1 cellular context compared by ENCODE assay signal in the genomic region with DNA sequence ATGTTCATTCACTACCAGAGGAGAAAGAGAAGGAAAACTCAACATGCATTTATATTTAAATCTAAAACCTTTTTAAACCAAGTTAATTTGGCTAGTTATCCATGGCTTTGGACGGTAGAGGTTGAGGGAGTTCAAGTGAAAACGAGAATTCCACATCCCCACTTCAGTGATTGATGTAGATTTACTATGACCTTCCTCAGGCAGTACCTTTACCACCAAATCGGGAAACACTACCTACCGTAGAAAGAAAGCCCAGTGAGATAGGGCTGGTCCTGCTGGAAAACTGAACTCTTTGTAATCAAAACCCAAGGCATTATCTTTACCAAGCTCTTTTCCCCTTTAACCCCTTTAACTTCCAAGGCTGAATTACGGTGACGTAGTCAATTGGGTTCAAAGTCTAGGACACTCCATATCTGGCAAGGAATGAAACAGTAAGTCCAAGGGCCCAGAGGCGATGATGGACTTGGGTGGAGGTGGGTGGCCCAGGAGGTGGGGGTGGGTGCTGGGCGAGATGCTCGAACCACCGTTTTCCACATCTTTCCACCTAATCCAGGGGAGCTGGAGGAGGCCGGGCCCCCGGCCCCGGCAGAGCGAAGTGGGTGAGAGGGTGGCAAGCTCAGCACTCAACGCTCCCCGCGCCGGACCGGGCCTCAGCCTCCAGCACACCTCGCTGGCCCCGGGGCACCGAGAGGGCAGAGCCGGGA.
TF ChIP-seq lines count a peak whose summit lies in the region.

No MANE protein-coding gene starts in this region.

TF ChIP-seq in HepG2, 621 proteins besides CTCF, POLR2A, EP300 and RAD21 (continued from another document):
- no peak for TF ChIP-seq MED13 (CRISPR knock-in tag; IDR thresholded peaks at IDR 0.05)
- peak; percentile 73; the same call in 1 of the 2 replicates for TF ChIP-seq ZNF850 (CRISPR knock-in tag; conservative IDR thresholded peaks at IDR 0.05)
- peak; percentile 95 for TF ChIP-seq HNF4G (IDR thresholded peaks at IDR 0.05; ENCODE audit: borderline replicate concordance, low read depth, low read length)
- peak; percentile 23; the same call in 1 of the 2 replicates for TF ChIP-seq HNF4G (CRISPR knock-in tag; IDR thresholded peaks at IDR 0.05; ENCODE audit: borderline replicate concordance, low read depth)
- TF ChIP-seq, protein P1, sequence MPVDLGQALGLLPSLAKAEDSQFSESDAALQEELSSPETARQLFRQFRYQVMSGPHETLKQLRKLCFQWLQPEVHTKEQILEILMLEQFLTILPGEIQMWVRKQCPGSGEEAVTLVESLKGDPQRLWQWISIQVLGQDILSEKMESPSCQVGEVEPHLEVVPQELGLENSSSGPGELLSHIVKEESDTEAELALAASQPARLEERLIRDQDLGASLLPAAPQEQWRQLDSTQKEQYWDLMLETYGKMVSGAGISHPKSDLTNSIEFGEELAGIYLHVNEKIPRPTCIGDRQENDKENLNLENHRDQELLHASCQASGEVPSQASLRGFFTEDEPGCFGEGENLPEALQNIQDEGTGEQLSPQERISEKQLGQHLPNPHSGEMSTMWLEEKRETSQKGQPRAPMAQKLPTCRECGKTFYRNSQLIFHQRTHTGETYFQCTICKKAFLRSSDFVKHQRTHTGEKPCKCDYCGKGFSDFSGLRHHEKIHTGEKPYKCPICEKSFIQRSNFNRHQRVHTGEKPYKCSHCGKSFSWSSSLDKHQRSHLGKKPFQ (CRISPR knock-in tag; IDR thresholded peaks at IDR 0.05; ENCODE audit: insufficient replicate concordance), result peak; percentile 28
- no peak for TF ChIP-seq ARNT2 (CRISPR knock-in tag; IDR thresholded peaks at IDR 0.05; ENCODE audit: low read depth)
- TF ChIP-seq, protein P2, sequence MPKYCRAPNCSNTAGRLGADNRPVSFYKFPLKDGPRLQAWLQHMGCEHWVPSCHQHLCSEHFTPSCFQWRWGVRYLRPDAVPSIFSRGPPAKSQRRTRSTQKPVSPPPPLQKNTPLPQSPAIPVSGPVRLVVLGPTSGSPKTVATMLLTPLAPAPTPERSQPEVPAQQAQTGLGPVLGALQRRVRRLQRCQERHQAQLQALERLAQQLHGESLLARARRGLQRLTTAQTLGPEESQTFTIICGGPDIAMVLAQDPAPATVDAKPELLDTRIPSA (CRISPR knock-in tag; IDR thresholded peaks at IDR 0.05; ENCODE audit: borderline replicate concordance), result peak; percentile 19
- TF ChIP-seq, protein P3, sequence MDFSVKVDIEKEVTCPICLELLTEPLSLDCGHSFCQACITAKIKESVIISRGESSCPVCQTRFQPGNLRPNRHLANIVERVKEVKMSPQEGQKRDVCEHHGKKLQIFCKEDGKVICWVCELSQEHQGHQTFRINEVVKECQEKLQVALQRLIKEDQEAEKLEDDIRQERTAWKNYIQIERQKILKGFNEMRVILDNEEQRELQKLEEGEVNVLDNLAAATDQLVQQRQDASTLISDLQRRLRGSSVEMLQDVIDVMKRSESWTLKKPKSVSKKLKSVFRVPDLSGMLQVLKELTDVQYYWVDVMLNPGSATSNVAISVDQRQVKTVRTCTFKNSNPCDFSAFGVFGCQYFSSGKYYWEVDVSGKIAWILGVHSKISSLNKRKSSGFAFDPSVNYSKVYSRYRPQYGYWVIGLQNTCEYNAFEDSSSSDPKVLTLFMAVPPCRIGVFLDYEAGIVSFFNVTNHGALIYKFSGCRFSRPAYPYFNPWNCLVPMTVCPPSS (IDR thresholded peaks at IDR 0.05), result no peak
- TF ChIP-seq SNAI1 (CRISPR knock-in tag; IDR thresholded peaks at IDR 0.05; ENCODE audit: borderline replicate concordance), result no peak
- peak; percentile 89 for TF ChIP-seq RBM22 (optimal IDR thresholded peaks at IDR 0.05; ENCODE audit: low read length)
- TF ChIP-seq ZNF382 (CRISPR knock-in tag; IDR thresholded peaks at IDR 0.05; ENCODE audit: borderline replicate concordance), result no peak
- TF ChIP-seq, protein P4, sequence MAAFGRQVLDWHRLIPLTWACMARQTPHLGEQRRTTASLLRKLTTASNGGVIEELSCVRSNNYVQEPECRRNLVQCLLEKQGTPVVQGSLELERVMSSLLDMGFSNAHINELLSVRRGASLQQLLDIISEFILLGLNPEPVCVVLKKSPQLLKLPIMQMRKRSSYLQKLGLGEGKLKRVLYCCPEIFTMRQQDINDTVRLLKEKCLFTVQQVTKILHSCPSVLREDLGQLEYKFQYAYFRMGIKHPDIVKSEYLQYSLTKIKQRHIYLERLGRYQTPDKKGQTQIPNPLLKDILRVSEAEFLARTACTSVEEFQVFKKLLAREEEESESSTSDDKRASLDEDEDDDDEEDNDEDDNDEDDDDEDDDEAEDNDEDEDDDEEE (CRISPR knock-in tag; IDR thresholded peaks at IDR 0.05), result no peak
- no peak for TF ChIP-seq PHF20 (CRISPR knock-in tag; IDR thresholded peaks at IDR 0.05)
- TF ChIP-seq, protein P5, sequence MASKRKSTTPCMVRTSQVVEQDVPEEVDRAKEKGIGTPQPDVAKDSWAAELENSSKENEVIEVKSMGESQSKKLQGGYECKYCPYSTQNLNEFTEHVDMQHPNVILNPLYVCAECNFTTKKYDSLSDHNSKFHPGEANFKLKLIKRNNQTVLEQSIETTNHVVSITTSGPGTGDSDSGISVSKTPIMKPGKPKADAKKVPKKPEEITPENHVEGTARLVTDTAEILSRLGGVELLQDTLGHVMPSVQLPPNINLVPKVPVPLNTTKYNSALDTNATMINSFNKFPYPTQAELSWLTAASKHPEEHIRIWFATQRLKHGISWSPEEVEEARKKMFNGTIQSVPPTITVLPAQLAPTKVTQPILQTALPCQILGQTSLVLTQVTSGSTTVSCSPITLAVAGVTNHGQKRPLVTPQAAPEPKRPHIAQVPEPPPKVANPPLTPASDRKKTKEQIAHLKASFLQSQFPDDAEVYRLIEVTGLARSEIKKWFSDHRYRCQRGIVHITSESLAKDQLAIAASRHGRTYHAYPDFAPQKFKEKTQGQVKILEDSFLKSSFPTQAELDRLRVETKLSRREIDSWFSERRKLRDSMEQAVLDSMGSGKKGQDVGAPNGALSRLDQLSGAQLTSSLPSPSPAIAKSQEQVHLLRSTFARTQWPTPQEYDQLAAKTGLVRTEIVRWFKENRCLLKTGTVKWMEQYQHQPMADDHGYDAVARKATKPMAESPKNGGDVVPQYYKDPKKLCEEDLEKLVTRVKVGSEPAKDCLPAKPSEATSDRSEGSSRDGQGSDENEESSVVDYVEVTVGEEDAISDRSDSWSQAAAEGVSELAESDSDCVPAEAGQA (IDR thresholded peaks at IDR 0.05; ENCODE audit: low read depth), result no peak; the same call in 1 of the 2 replicates
- TF ChIP-seq, protein P5 (CRISPR knock-in tag; IDR thresholded peaks at IDR 0.05; ENCODE audit: borderline replicate concordance), result 0 out of 2 replicates have a peak, but pooled peaks have one; percentile 62
- TF ChIP-seq, protein P6, sequence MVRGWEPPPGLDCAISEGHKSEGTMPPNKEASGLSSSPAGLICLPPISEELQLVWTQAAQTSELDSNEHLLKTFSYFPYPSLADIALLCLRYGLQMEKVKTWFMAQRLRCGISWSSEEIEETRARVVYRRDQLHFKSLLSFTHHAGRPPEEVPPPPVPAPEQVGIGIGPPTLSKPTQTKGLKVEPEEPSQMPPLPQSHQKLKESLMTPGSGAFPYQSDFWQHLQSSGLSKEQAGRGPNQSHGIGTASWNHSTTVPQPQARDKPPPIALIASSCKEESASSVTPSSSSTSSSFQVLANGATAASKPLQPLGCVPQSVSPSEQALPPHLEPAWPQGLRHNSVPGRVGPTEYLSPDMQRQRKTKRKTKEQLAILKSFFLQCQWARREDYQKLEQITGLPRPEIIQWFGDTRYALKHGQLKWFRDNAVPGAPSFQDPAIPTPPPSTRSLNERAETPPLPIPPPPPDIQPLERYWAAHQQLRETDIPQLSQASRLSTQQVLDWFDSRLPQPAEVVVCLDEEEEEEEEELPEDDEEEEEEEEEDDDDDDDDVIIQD (CRISPR knock-in tag; IDR thresholded peaks at IDR 0.05; ENCODE audit: low read depth), result peak; percentile 95
- peak; percentile 79 for TF ChIP-seq MED1 (CRISPR knock-in tag; IDR thresholded peaks at IDR 0.05)
- TF ChIP-seq, protein P7, sequence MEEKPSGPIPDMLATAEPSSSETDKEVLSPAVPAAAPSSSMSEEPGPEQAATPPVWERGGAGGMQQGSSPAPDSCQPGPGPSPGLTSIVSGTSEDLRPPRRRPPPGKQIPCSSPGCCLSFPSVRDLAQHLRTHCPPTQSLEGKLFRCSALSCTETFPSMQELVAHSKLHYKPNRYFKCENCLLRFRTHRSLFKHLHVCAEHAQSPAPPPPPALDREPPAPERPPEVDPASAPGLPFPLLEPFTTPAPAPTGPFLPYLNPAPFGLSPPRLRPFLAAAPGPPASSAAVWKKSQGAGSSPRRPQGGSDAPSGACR (CRISPR knock-in tag; IDR thresholded peaks at IDR 0.05), result 0 out of 2 replicates have a peak, but pooled peaks have one; percentile 11
- TF ChIP-seq, protein P8, sequence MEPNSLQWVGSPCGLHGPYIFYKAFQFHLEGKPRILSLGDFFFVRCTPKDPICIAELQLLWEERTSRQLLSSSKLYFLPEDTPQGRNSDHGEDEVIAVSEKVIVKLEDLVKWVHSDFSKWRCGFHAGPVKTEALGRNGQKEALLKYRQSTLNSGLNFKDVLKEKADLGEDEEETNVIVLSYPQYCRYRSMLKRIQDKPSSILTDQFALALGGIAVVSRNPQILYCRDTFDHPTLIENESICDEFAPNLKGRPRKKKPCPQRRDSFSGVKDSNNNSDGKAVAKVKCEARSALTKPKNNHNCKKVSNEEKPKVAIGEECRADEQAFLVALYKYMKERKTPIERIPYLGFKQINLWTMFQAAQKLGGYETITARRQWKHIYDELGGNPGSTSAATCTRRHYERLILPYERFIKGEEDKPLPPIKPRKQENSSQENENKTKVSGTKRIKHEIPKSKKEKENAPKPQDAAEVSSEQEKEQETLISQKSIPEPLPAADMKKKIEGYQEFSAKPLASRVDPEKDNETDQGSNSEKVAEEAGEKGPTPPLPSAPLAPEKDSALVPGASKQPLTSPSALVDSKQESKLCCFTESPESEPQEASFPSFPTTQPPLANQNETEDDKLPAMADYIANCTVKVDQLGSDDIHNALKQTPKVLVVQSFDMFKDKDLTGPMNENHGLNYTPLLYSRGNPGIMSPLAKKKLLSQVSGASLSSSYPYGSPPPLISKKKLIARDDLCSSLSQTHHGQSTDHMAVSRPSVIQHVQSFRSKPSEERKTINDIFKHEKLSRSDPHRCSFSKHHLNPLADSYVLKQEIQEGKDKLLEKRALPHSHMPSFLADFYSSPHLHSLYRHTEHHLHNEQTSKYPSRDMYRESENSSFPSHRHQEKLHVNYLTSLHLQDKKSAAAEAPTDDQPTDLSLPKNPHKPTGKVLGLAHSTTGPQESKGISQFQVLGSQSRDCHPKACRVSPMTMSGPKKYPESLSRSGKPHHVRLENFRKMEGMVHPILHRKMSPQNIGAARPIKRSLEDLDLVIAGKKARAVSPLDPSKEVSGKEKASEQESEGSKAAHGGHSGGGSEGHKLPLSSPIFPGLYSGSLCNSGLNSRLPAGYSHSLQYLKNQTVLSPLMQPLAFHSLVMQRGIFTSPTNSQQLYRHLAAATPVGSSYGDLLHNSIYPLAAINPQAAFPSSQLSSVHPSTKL (CRISPR knock-in tag; IDR thresholded peaks at IDR 0.05), result peak; percentile 60; the same call in 1 of the 2 replicates
- 0 out of 2 replicates have a peak, but pooled peaks have one; percentile 55 for TF ChIP-seq ZNF367 (CRISPR knock-in tag; IDR thresholded peaks at IDR 0.05; ENCODE audit: borderline replicate concordance)
- TF ChIP-seq PAF1 (CRISPR knock-in tag; IDR thresholded peaks at IDR 0.05), result no peak
